16 cellular contexts compared by ENCODE assay signal in the genomic region with DNA sequence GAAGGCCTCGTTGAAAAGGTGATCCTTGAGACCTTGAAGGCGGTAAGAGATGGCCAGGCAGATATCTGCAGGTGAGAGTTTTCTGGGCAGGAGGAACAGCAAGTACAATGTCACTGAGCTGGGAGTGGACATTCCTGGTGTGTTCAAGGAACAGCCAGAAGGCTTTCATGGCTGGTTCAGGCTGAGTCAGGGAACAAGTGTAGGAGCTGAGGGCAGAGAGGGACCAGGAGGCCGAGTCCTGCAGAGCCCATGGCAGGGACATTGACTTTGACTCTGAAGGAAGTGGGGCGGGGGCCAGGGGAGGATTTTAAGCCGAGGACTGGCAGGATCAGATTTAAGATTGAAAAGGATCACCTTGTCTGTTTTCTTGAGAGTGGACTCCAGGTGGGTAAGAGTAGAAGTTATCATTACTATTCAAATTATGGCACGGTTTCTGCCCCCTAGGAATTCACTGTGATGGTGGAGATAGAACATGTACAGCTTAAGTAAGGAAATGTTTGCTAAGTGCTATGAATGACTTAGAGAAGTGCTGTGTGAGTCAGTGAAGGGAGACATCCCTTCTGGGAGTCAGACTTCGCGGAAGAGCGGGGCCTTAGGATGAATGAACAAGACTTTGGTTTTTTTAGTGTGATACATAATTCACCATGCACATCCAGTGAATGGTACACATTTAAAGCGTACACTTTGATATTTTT.
"Had no signal": no experiment of that assay in that cellular context is flagged by ENCODE, and none has a peak within 500 bp of the region (broad histone marks: within the 10 kb centered on the region; RNA-seq: fewer than 3 reads in every experiment).

No MANE protein-coding gene starts in this region.

- H3K4me3 Mint-ChIP-seq: activated B cell treated with CpG ODN at 0.5 μM for 24 hours; activated CD4-positive, alpha-beta T cell treated with anti-CD3 and anti-CD28 coated beads, Interleukin-2, amount 10 ng/mL, durations not matched to agents 24 days and 14 days; activated naive CD8-positive, alpha-beta T cell treated with anti-CD3 and anti-CD28 coated beads for 36 hours; natural killer cell treated with Interleukin-12 subunit alpha and Interleukin-12 subunit beta and Interleukin-15 and Interleukin-18, amount 100 ng/mL, for 72 hours had no signal

- H3K27me3 ChIP-seq: gastroesophageal sphincter had no signal

- H3K4me1 Mint-ChIP-seq: activated B cell treated with CpG ODN at 0.5 μM for 24 hours; activated CD4-positive, alpha-beta T cell treated with anti-CD3 and anti-CD28 coated beads, Interleukin-2, amount 10 ng/mL, durations not matched to agents 24 days and 14 days had no signal

- H3K27me3 Mint-ChIP-seq: activated B cell treated with CpG ODN at 0.5 μM for 24 hours; activated CD4-positive, alpha-beta T cell treated with anti-CD3 and anti-CD28 coated beads, Interleukin-2, amount 10 ng/mL, durations not matched to agents 24 days and 14 days; activated naive CD8-positive, alpha-beta T cell treated with anti-CD3 and anti-CD28 coated beads for 36 hours had no signal

- H3K36me3 Mint-ChIP-seq: activated naive CD8-positive, alpha-beta T cell treated with anti-CD3 and anti-CD28 coated beads for 36 hours; natural killer cell treated with Interleukin-12 subunit alpha and Interleukin-12 subunit beta and Interleukin-15 and Interleukin-18, amount 100 ng/mL, for 72 hours had no signal

- H3K36me3 ChIP-seq: gastroesophageal sphincter, thoracic aorta had no signal

- H3K9me3 Mint-ChIP-seq: activated B cell treated with CpG ODN at 0.5 μM for 24 hours; activated CD4-positive, alpha-beta T cell treated with anti-CD3 and anti-CD28 coated beads, Interleukin-2, amount 10 ng/mL, durations not matched to agents 24 days and 14 days; activated naive CD8-positive, alpha-beta T cell treated with anti-CD3 and anti-CD28 coated beads for 36 hours; natural killer cell treated with Interleukin-12 subunit alpha and Interleukin-12 subunit beta and Interleukin-15 and Interleukin-18, amount 100 ng/mL, for 72 hours had no signal

- H3K27ac ChIP-seq: gastroesophageal sphincter, psoas muscle, thoracic aorta had no signal

- ATAC-seq: gastroesophageal sphincter; natural killer cell treated with Interleukin-12 subunit alpha and Interleukin-12 subunit beta and Interleukin-15 and Interleukin-18, amount 100 ng/mL, for 72 hours; psoas muscle; sciatic nerve had no signal

- FAIRE-seq: keratinocyte, TTC549 had no signal

- H3K9me3 ChIP-seq: gastroesophageal sphincter, psoas muscle, thoracic aorta had no signal

- H3K27ac Mint-ChIP-seq: activated B cell treated with CpG ODN at 0.5 μM for 24 hours; activated CD4-positive, alpha-beta T cell treated with anti-CD3 and anti-CD28 coated beads, Interleukin-2, amount 10 ng/mL, durations not matched to agents 24 days and 14 days; activated naive CD8-positive, alpha-beta T cell treated with anti-CD3 and anti-CD28 coated beads for 36 hours; natural killer cell treated with Interleukin-12 subunit alpha and Interleukin-12 subunit beta and Interleukin-15 and Interleukin-18, amount 100 ng/mL, for 72 hours had no signal

- H3K4me3 ChIP-seq: gastroesophageal sphincter, psoas muscle, thoracic aorta had no signal

- H3K4me1 ChIP-seq: gastroesophageal sphincter, psoas muscle had no signal

- DNase-seq: activated B cell treated with CpG ODN at 0.5 μM for 24 hours; activated CD4-positive, alpha-beta T cell treated with anti-CD3 and anti-CD28 coated beads, Interleukin-2, amount 10 ng/mL, durations not matched to agents 24 days and 14 days; activated CD8-positive, alpha-beta memory T cell treated with anti-CD3 and anti-CD28 coated beads, Interleukin-2, amount 50 U/mL, for 48 hours; activated gamma-delta T cell treated with Interleukin-2 at 50 U/mL for 16 hours; activated naive CD8-positive, alpha-beta T cell treated with anti-CD3 and anti-CD28 coated beads for 36 hours; aorta; mesendoderm; psoas muscle; stimulated activated CD4-positive, alpha-beta T cell treated with anti-CD3 and anti-CD28 coated beads, Interleukin-1b, Interleukin-23, amount 100 ng/mL, for 48 hours; T-helper 2 cell had no signal
